Comparison of ENCODE assay signal across 1 cellular context in the genomic region with DNA sequence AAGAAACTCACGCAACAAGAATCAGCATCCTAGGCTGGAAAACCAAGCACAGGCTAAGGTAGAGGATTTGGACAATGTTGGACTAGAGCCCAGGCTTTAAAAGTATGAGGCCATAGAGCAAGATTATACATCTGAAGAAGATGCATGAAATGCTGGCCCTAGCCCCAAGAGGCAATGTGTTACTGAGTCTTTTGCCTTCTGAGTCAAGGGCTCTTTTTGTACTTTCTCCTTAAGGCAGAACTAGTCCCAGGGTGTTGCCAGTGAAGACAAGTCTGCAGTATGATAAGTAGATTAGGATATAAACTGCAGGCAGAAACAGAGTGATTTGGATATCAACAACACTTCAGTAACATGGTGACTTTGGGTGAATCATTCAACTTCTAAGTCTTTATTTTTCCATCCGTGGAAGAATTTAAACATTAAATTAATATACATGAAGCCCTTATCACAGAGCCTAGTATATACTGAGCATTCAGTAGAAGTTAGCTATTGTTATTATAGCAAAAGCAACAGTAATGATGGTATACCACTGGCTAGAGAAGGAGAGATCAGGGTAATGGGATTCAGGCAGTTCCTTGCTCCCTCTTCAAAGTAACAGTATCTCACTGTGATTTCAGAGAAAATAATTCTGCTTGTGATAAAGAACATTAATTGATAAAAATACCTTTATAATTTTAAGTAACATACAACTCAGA.
TF ChIP-seq lines count a peak whose summit lies in the region.

No MANE protein-coding gene starts in this region.

TF ChIP-seq in A549, 52 proteins besides CTCF, POLR2A, EP300 and RAD21 (continued from another document):
- TF ChIP-seq HOXB5 (CRISPR knock-in tag; IDR thresholded peaks at IDR 0.05) (no peak), ESRRA (IDR thresholded peaks at IDR 0.05; ENCODE audit: borderline replicate concordance, low read length) (no peak), SMC3 (IDR thresholded peaks at IDR 0.05) (no peak), ZSCAN20 (CRISPR knock-in tag; IDR thresholded peaks at IDR 0.05) (no peak)
